6 cellular contexts compared by ENCODE assay signal in genomic region chr10:20020677-20021076, GRCh38.
"Had no signal": no experiment of that assay in that cellular context is flagged by ENCODE, and none has a peak within 500 bp of the region (broad histone marks: within the 10 kb centered on the region; RNA-seq: fewer than 3 reads in every experiment).

No MANE protein-coding gene starts in this region.

- H3K27ac Mint-ChIP-seq: IgD-negative memory B cell had no signal

- FAIRE-seq: HTR-8/SVneo, K562 had no signal

- H3K4me1 Mint-ChIP-seq: IgD-negative memory B cell had no signal

- DNase-seq: IMR-90, KBM-7 had no signal

- H3K4me3 Mint-ChIP-seq: IgD-negative memory B cell had no signal

- ATAC-seq: K562 had no signal

- H3K27ac ChIP-seq: HL-60 had no signal

- H3K4me3 ChIP-seq: K562 had no signal

- H3K27me3 Mint-ChIP-seq: IgD-negative memory B cell had no signal

- H3K36me3 Mint-ChIP-seq: IgD-negative memory B cell had no signal
